Comparison of ENCODE assay signal across 1 cellular context in genomic region chr16:58670946-58671583, GRCh38.
A peak's percentile ranks its signal among the peaks of the same experiment; 100 is the strongest.
TF ChIP-seq lines count a peak whose summit lies in the region.

No MANE protein-coding gene starts in this region.

TF ChIP-seq in HepG2, 621 proteins besides CTCF, POLR2A, EP300 and RAD21:
- TF ChIP-seq ZBTB42 (CRISPR knock-in tag; IDR thresholded peaks at IDR 0.05) (no peak), ZNF629 (CRISPR knock-in tag; conservative IDR thresholded peaks at IDR 0.05) (peak; percentile 78), ZNF121 (CRISPR knock-in tag; IDR thresholded peaks at IDR 0.05) (no peak)
TF ChIP-seq in HepG2: peak in this region for 1.
